13 cellular contexts compared by ENCODE assay signal in genomic region chr2:159123786-159124185, GRCh38.
DNase-seq lines count a peak whose midpoint lies in the region; ATAC-seq and TF ChIP-seq lines count a peak whose summit lies in the region.
"Had no signal": no experiment of that assay in that cellular context is flagged by ENCODE, and none has a peak within 500 bp of the region (broad histone marks: within the 10 kb centered on the region; RNA-seq: fewer than 3 reads in every experiment).

No MANE protein-coding gene starts in this region.

- in situ Hi-C loops in Panc1 (cut with HindIII; ENCODE audit: low pct_unique_long_range_greater_than_20kb, low sequenced_read_pairs), result no loop called here

- H3K36me3 Mint-ChIP-seq in immature natural killer cell, result no peaks in the 10 kb centered on the region
- H3K36me3 Mint-ChIP-seq: CD4-positive, alpha-beta memory T cell had no signal

- peak overlapping the region; percentile 81 for H3K27ac ChIP-seq in DND-41 (ENCODE audit: low read length)
- peak overlapping the region; percentile 67 for H3K27ac ChIP-seq in Panc1 (ENCODE audit: low read length)
- H3K27ac ChIP-seq in smooth muscle cell (ENCODE audit: low read depth), result peak overlapping the region; percentile 96

- H4K20me1 ChIP-seq in DND-41 (ENCODE audit: insufficient read depth, low read length) (no peaks in the 10 kb centered on the region), smooth muscle cell (ENCODE audit: low read depth) (no peaks in the 10 kb centered on the region)

- POLR2A ChIA-PET in Panc1 (lab: Charles Lee), result no interaction called here

- peaks cover 54 to 64% of the 10 kb centered on the region in 2 donors for H3K4me1 Mint-ChIP-seq in immature natural killer cell

- whole genome bisulfite sequencing in smooth muscle cell (ENCODE audit: low lambda C conversion rate), result 85% methylated on average over 9 of the region's 9 CpGs

- H3K4me2 ChIP-seq in DND-41 (ENCODE audit: insufficient read depth, low read length) (no peak overlapping the region), smooth muscle cell (peak overlapping the region; percentile 50)

- peak overlapping the region; percentile 39; the same call in 1 of the 2 replicates for H3K9ac ChIP-seq in DND-41 (ENCODE audit: low read depth, low read length)
- H3K9ac ChIP-seq in smooth muscle cell (ENCODE audit: low read depth), result peak overlapping the region; percentile 74

- peaks cover 63% of the 10 kb centered on the region for H3K4me1 ChIP-seq in DND-41 (ENCODE audit: insufficient read depth, low read length)
- peaks cover 26% of the 10 kb centered on the region for H3K4me1 ChIP-seq in Panc1 (ENCODE audit: control insufficient read depth, insufficient read depth, low read length)
- H3K4me1 ChIP-seq in smooth muscle cell (ENCODE audit: low read depth), result peaks cover 9% of the 10 kb centered on the region

- H3K27me3 ChIP-seq in DND-41 (ENCODE audit: insufficient read depth, low read length, poor library complexity), result no peaks in the 10 kb centered on the region
- no peaks in the 10 kb centered on the region for H3K27me3 ChIP-seq in Panc1 (ENCODE audit: control insufficient read depth, insufficient read depth, low read length)
- H3K27me3 ChIP-seq in smooth muscle cell (ENCODE audit: low read depth), result no peaks in the 10 kb centered on the region

- H3K9me3 ChIP-seq in DND-41 (ENCODE audit: insufficient read depth, low read length, severe bottlenecking), result no peaks in the 10 kb centered on the region
- H3K9me3 ChIP-seq in Panc1 (ENCODE audit: control insufficient read depth, insufficient read depth, low read depth, low read length), result no peaks in the 10 kb centered on the region
- H3K9me3 ChIP-seq in smooth muscle cell (replicated peaks; ENCODE audit: low read depth), result no peaks in the 10 kb centered on the region

- no TSS peak for BruUV-seq in Panc1 (replicated peaks; lab: Mats Ljungman, UMichigan)

- no peaks in the 10 kb centered on the region; the same call in 1 of the 2 replicates for H3K79me2 ChIP-seq in DND-41 (ENCODE audit: insufficient read depth, low read length)
- peaks cover 19% of the 10 kb centered on the region for H3K79me2 ChIP-seq in smooth muscle cell (ENCODE audit: low read depth)

- intact Hi-C loops in Panc1 (cut with micrococcal nuclease; ENCODE audit: unreplicated experiment), result no loop called here

- peak overlapping the region in 5 of 6 donors; percentile 47 to 90 (median 85) for H3K27ac Mint-ChIP-seq in immature natural killer cell

- no peak for TF ChIP-seq CTCF in DND-41 (IDR thresholded peaks at IDR 0.05; ENCODE audit: borderline replicate concordance, extremely low read depth, low read length, poor library complexity, severe bottlenecking)
- TF ChIP-seq CTCF in Panc1 (IDR thresholded peaks at IDR 0.05), result no peak
- TF ChIP-seq CTCF in smooth muscle cell (IDR thresholded peaks at IDR 0.05; ENCODE audit: borderline replicate concordance, insufficient read depth, poor library complexity, severe bottlenecking), result no peak

- H3K27me3 Mint-ChIP-seq in immature natural killer cell (ENCODE audit: low read depth in 3 of 3), result peaks cover 0 to 2% (median 0%) of the 10 kb centered on the region in 3 donors
- H3K27me3 Mint-ChIP-seq: brain; CD4-positive, alpha-beta memory T cell had no signal

- no peaks in the 10 kb centered on the region for H3K36me3 ChIP-seq in DND-41 (ENCODE audit: insufficient read depth, low read length)
- no peaks in the 10 kb centered on the region for H3K36me3 ChIP-seq in Panc1 (ENCODE audit: control insufficient read depth, insufficient read depth, low read length)
- H3K36me3 ChIP-seq in smooth muscle cell (ENCODE audit: low read depth), result no peaks in the 10 kb centered on the region

- H3K4me3 ChIP-seq in DND-41 (ENCODE audit: low read depth in 1 of 2, low read length in 2 of 2) (no peak overlapping the region), Panc1 (ENCODE audit: low read depth in 2 of 2, low read length in 2 of 2) (no peak overlapping the region), smooth muscle cell (no peak overlapping the region)
- H3K4me3 ChIP-seq: K562 had no signal

- DNase-seq in DND-41, result no peak
- DNase-seq in Panc1 (ENCODE audit: low read depth, low spot score), result no peak
- no peak for DNase-seq in immature natural killer cell
- DNase-seq in smooth muscle cell (lab: John Stamatoyannopoulos, UW; ENCODE audit: unreplicated experiment), result no peak
- no peak for DNase-seq in COR-L47 (lab: John Stamatoyannopoulos, UW)
- DNase-seq: activated CD4-positive, alpha-beta T cell treated with anti-CD3 and anti-CD28 coated beads for 1 hour; CD4-positive, alpha-beta memory T cell; NCI-H1930; stimulated activated CD4-positive, alpha-beta T cell treated with anti-CD3 and anti-CD28 coated beads, Interleukin-4, amount 100 ng/mL, for 4 hours had no signal

- no peaks in the 10 kb centered on the region for H3K9me3 Mint-ChIP-seq in immature natural killer cell
- H3K9me3 Mint-ChIP-seq: CD4-positive, alpha-beta memory T cell had no signal

- H2AFZ ChIP-seq in DND-41 (ENCODE audit: low read depth, low read length), result no peak overlapping the region
- no peak overlapping the region for H2AFZ ChIP-seq in smooth muscle cell (ENCODE audit: low read depth)

- H3F3A ChIP-seq in smooth muscle cell (ENCODE audit: low read depth), result no peaks in the 10 kb centered on the region

- peak overlapping the region in 1 of 5 donors; percentile 62 for H3K4me3 Mint-ChIP-seq in immature natural killer cell
- H3K4me3 Mint-ChIP-seq: brain; CD4-positive, alpha-beta memory T cell had no signal

- CTCF ChIA-PET in Panc1 (lab: Charles Lee), result no interaction called here

- ATAC-seq in DND-41 (ENCODE audit: insufficient read depth, low read depth) (no peak), Panc1 (no peak), GM18870 (IDR thresholded peaks at IDR 0.05; ENCODE audit: unreplicated experiment) (no peak), GM21717 (IDR thresholded peaks at IDR 0.05; ENCODE audit: unreplicated experiment) (no peak)
